ENCODE assay signal across 1 cellular context in genomic region chr15:71810256-71811035, GRCh38.
TF ChIP-seq lines count a peak whose summit lies in the region.

Gene NR2E3 (plus strand): TSS chr15:71810554. CDS start chr15:71810744, 190 bp downstream.

TF ChIP-seq in H1, 55 proteins besides CTCF, POLR2A, EP300 and RAD21:
- TF ChIP-seq CHD2 (IDR thresholded peaks at IDR 0.05; ENCODE audit: low read length) (no peak), ATF3 (IDR thresholded peaks at IDR 0.05; ENCODE audit: insufficient read depth, low read depth, low read length) (no peak), CTBP2 (IDR thresholded peaks at IDR 0.05; ENCODE audit: borderline replicate concordance, insufficient read depth, insufficient read length, low read length) (no peak), POLR2AphosphoS5 (IDR thresholded peaks at IDR 0.05; ENCODE audit: low read depth, low read length) (no peak), SIN3A (conservative IDR thresholded peaks at IDR 0.05 in 1 of 2, IDR thresholded peaks at IDR 0.05 in 1 of 2; ENCODE audit: low read depth in 1 of 2, low read length in 2 of 2) (no peak), MAFK (IDR thresholded peaks at IDR 0.05; ENCODE audit: low read depth, low read length) (no peak), SP2 (IDR thresholded peaks at IDR 0.05; ENCODE audit: low read length) (no peak), USF2 (IDR thresholded peaks at IDR 0.05; ENCODE audit: low read length) (no peak), ATF2 (IDR thresholded peaks at IDR 0.05; ENCODE audit: low read length) (no peak), EGR1 (IDR thresholded peaks at IDR 0.05; ENCODE audit: borderline replicate concordance, low read depth, low read length) (no peak), KDM4A (IDR thresholded peaks at IDR 0.05; ENCODE audit: low read depth, low read length, severe bottlenecking) (no peak), EZH2 (IDR thresholded peaks at IDR 0.05; ENCODE audit: low read depth, low read length, severe bottlenecking) (no peak), CEBPB (IDR thresholded peaks at IDR 0.05; ENCODE audit: low read depth, low read length) (no peak), TBP (IDR thresholded peaks at IDR 0.05; ENCODE audit: low read depth, low read length) (no peak), SAP30 (IDR thresholded peaks at IDR 0.05; ENCODE audit: insufficient read depth, insufficient replicate concordance, low read length) (no peak), E2F6 (IDR thresholded peaks at IDR 0.05) (no peak), CHD1 (IDR thresholded peaks at IDR 0.05; ENCODE audit: low read depth, low read length) (no peak)
